ENCODE assay signal across 7 cellular contexts in genomic region chr2:127355407-127356008, GRCh38. TPM values are rescaled to one million over a fixed set of nuclear protein-coding genes. Genes with fewer than 3 reads are reported as not detected.
DNase-seq lines count a peak whose midpoint lies in the region; ATAC-seq and TF ChIP-seq lines count a peak whose summit lies in the region.

No MANE protein-coding gene starts in this region.

- TF ChIP-seq POLR2A in adrenal gland (IDR thresholded peaks at IDR 0.05), result no peak

- no peak for ATAC-seq in lung (ENCODE audit: insufficient read depth, low FRiP score)
- no peak for ATAC-seq in GM19397 (IDR thresholded peaks at IDR 0.05; ENCODE audit: unreplicated experiment)
- no peak for ATAC-seq in GM21825 (IDR thresholded peaks at IDR 0.05; ENCODE audit: unreplicated experiment)
- no peak for ATAC-seq in HG02610 (IDR thresholded peaks at IDR 0.05; ENCODE audit: unreplicated experiment)

- H3K27ac ChIP-seq in adrenal gland (no peak overlapping the region), lung (ENCODE audit: low read depth in 1 of 2, low read length in 1 of 2) (no peak overlapping the region)

- H3K4me1 ChIP-seq in adrenal gland (replicated peaks in 1 of 2), result peaks cover 0 to 21% of the 10 kb centered on the region in 2 donors
- peaks cover 4 to 8% of the 10 kb centered on the region in 2 donors for H3K4me1 ChIP-seq in lung (ENCODE audit: control insufficient read depth in 2 of 2, insufficient read depth in 2 of 2, low read length in 2 of 2)

- H3K36me3 ChIP-seq in adrenal gland (replicated peaks in 1 of 2) (no peaks in the 10 kb centered on the region), lung (ENCODE audit: control insufficient read depth in 2 of 2, insufficient read depth in 2 of 2, low read length in 2 of 2) (no peaks in the 10 kb centered on the region)

- no peaks in the 10 kb centered on the region for H3K27me3 ChIP-seq in adrenal gland
- H3K27me3 ChIP-seq in lung (ENCODE audit: control insufficient read depth, insufficient read depth), result no peaks in the 10 kb centered on the region

- H3K4me3 ChIP-seq in adrenal gland, result no peak overlapping the region
- H3K4me3 ChIP-seq in lung, result no peak overlapping the region

- peak; percentile 15 for DNase-seq in EL
- peak; percentile 75 for DNase-seq in HT-29 (ENCODE audit: low spot score)
- no peak for DNase-seq in adrenal gland
- DNase-seq in lung (ENCODE audit: low spot score), result no peak

- intact Hi-C loops in adrenal gland (cut with DNase I), result no loop called here

- peak; percentile 2 to 47 (median 32) for TF ChIP-seq CTCF in adrenal gland (IDR thresholded peaks at IDR 0.05)
- TF ChIP-seq CTCF in lung (IDR thresholded peaks at IDR 0.05; ENCODE audit: control extremely low read depth, extremely low read depth), result peak; percentile 6

- 78 to 81% (median 80%) methylated on average over 4 of the region's 4 CpGs for WGBS in adrenal gland, 4 donors
- WGBS in lung, 2 donors, result 75 to 76% methylated on average over 4 of the region's 4 CpGs

- H3K9me3 ChIP-seq in adrenal gland (replicated peaks in 1 of 3) (no peaks in the 10 kb centered on the region), lung (ENCODE audit: control insufficient read depth in 2 of 2, insufficient read depth in 1 of 2, low read length in 1 of 2) (no peaks in the 10 kb centered on the region)

RNA-seq across cellular contexts. Expression of gene MAP3K2, which starts 32.3 kb away (rescaled TPM):
- total RNA-seq in HT-29 (2014; rRNA removed; shearing (Covaris generic)), result 52.8 and 69.4 TPM in 2 replicates
- 10 to 100 TPM; 45.6 to 91.6 (median 57.9) TPM for total RNA-seq in adrenal gland
- 10 to 100 TPM in 2 of 3 donors, 1 to 10 TPM in 1; 4.2 to 17.1 (median 11.0) TPM for polyA plus RNA-seq in adrenal gland
- total RNA-seq in lung, result 10 to 100 TPM; 50.1 to 81.0 TPM
- 10 to 100 TPM in 1 of 2 donors, 1 to 10 TPM in 1; 8.1 to 11.6 TPM for polyA plus RNA-seq in lung

Comparison
In these comparisons a context has a peak if more than half of its experiments do, and no peak if none do; other contexts are left out.
1. DNase-seq: peak in EL (single experiment) and HT-29 (single experiment); none in adrenal gland (0 of 7) and lung (single experiment).